20 cellular contexts compared by ENCODE assay signal in genomic region chr9:37732086-37732744, GRCh38. TPM values are rescaled to one million over a fixed set of nuclear protein-coding genes. Genes with fewer than 3 reads are reported as not detected.
DNase-seq lines count a peak whose midpoint lies in the region; ATAC-seq and TF ChIP-seq lines count a peak whose summit lies in the region.
"Had no signal": no experiment of that assay in that cellular context is flagged by ENCODE, and none has a peak within 500 bp of the region (broad histone marks: within the 10 kb centered on the region; RNA-seq: fewer than 3 reads in every experiment).

No MANE protein-coding gene starts in this region.

- TF ChIP-seq CTCF in fibroblast of villous mesenchyme (IDR thresholded peaks at IDR 0.05; ENCODE audit: insufficient read depth, low read depth, low read length) = no peak

- ATAC-seq in HG03342 (IDR thresholded peaks at IDR 0.05; ENCODE audit: unreplicated experiment) (no peak), HG03039 (IDR thresholded peaks at IDR 0.05; ENCODE audit: unreplicated experiment) (no peak), GM21717 (IDR thresholded peaks at IDR 0.05; ENCODE audit: unreplicated experiment) (no peak)
- ATAC-seq: activated T-cell treated with anti-CD3 and anti-CD28 coated beads, Interleukin-2, amount 50 U/mL, for 4 hours; left colon; natural killer cell treated with Interleukin-12 subunit alpha and Interleukin-12 subunit beta and Interleukin-15 and Interleukin-18, amount 100 ng/mL, for 72 hours had no signal

- no peak overlapping the region for H3K4me3 ChIP-seq in fibroblast of villous mesenchyme (ENCODE audit: low read depth, low read length)
- H3K4me3 ChIP-seq: esophagus muscularis mucosa had no signal

- peak; percentile 17 for DNase-seq in COLO668 (lab: John Stamatoyannopoulos, UW; ENCODE audit: unreplicated experiment)
- DNase-seq in NCI-H1092 (lab: John Stamatoyannopoulos, UW) = peak; percentile 47
- DNase-seq in NCI-H82 (lab: John Stamatoyannopoulos, UW) = peak; percentile 98
- DNase-seq in fibroblast of villous mesenchyme (ENCODE audit: low read depth) = peak; percentile 67
- no peak for DNase-seq in NCI-H2196 treated with DMSO at 0.1 percent for 48 hours (lab: John Stamatoyannopoulos, UW; ENCODE audit: unreplicated experiment)
- DNase-seq: activated CD4-positive, CD25-positive, alpha-beta regulatory T cell; activated naive CD4-positive, alpha-beta T cell treated with anti-CD3 and anti-CD28 coated beads, Interleukin-2, amount 50 U/mL, for 16 hours; activated T-cell treated with anti-CD3 and anti-CD28 coated beads, Interleukin-2, amount 50 U/mL, for 4 hours; aorta; Caco-2; effector memory CD4-positive, alpha-beta T cell; left colon; NCI-H510A treated with DMSO at 0.1 percent for 48 hours; SIG-M5; stimulated activated CD4-positive, alpha-beta T cell treated with anti-CD3 and anti-CD28 coated beads, Interleukin-1b, Interleukin-23, amount 100 ng/mL, for 48 hours had no signal

RNA-seq across cellular contexts. Expression of gene TRMT10B, which starts 21.4 kb away (rescaled TPM):
- 2.2 and 3.5 TPM in 2 replicates for total RNA-seq in fibroblast of villous mesenchyme

RNA-seq across cellular contexts. Expression of gene EXOSC3, which starts 52.6 kb away (rescaled TPM):
- total RNA-seq in fibroblast of villous mesenchyme = 28.3 and 30.2 TPM in 2 replicates
